In the genomic region with DNA sequence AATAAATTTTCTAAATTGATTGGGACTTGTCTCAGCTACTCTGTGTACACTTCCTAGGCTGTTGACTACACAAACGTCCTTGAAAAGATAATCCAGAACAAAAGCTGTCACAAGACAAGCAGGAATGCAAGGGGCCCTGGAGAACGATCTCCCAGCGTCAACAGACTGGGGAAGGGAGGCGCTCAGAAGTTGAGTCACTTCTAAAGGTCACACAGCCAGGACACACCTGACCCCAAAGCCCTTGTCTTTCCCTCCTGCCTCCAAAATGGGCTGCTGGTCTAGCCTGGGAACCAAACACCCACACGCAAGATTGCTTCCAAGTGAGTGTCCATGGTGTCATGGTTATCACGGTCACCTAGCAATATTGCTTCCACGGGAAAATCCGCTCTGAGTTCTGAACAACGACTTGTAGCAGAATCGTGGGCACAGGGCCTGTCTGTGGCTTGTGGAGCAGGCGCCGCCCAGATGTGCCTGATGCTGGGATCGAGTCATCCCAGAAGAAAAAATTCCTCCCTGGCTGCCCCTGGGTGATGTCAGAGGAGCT, we compare ENCODE assay signal across 18 cellular contexts. TPM values are rescaled to one million over a fixed set of nuclear protein-coding genes. Genes with fewer than 3 reads are reported as not detected.
DNase-seq lines count a peak whose midpoint lies in the region; ATAC-seq and TF ChIP-seq lines count a peak whose summit lies in the region.
"Had no signal": no experiment of that assay in that cellular context is flagged by ENCODE, and none has a peak within 500 bp of the region (broad histone marks: within the 10 kb centered on the region; RNA-seq: fewer than 3 reads in every experiment).

No MANE protein-coding gene starts in this region.

- no peaks in the 10 kb centered on the region for H3K9me3 Mint-ChIP-seq in MCF 10A (ENCODE audit: unreplicated experiment)
- H3K9me3 Mint-ChIP-seq in activated T-cell treated with anti-CD3 and anti-CD28 coated beads, Interleukin-2, amount 50 U/mL, for 24 hours, result no peaks in the 10 kb centered on the region
- no peaks in the 10 kb centered on the region for H3K9me3 Mint-ChIP-seq in activated T-helper 17 cell treated with anti-CD3 and anti-CD28 coated beads, Interleukin-2, amount 50 U/mL, for 72 hours
- H3K9me3 Mint-ChIP-seq: activated CD4-positive, alpha-beta T cell treated with anti-CD3 and anti-CD28 coated beads, Interleukin-2, amount 10 ng/mL, durations not matched to agents 24 days and 14 days; neural crest cell had no signal

- in situ Hi-C loops in brain microvascular endothelial cell (cut with HindIII; ENCODE audit: low pct_ligation_motif_present, low sequenced_read_pairs), result no loop called here

- TF ChIP-seq POLR2A in breast epithelium (IDR thresholded peaks at IDR 0.05) (no peak), testis (IDR thresholded peaks at IDR 0.05) (no peak)

- BruUV-seq in MCF 10A (replicated peaks; lab: Mats Ljungman, UMichigan), result no TSS peak

- intact Hi-C loops in breast epithelium (cut with DNase I; ENCODE audit: low total_unique reads), result no loop called here
- intact Hi-C loops in MCF 10A (cut with micrococcal nuclease), result no loop called here
- intact Hi-C loops in left colon (cut with DNase I, micrococcal nuclease), result no loop called here
- intact Hi-C loops in testis (cut with DNase I; ENCODE audit: low total_unique reads), result no loop called here

- H3K36me3 ChIP-seq in breast epithelium (no peaks in the 10 kb centered on the region), brain microvascular endothelial cell (replicated peaks) (no peaks in the 10 kb centered on the region), testis (ENCODE audit: low read depth, missing control alignments) (no peaks in the 10 kb centered on the region)
- H3K36me3 ChIP-seq: left lung had no signal

- 47 to 50% methylated on average over 13 of the region's 13 CpGs for WGBS in testis, 2 donors

- H3K27me3 ChIP-seq in breast epithelium (no peaks in the 10 kb centered on the region), brain microvascular endothelial cell (replicated peaks) (no peaks in the 10 kb centered on the region), testis (no peaks in the 10 kb centered on the region)
- H3K27me3 ChIP-seq: left lung had no signal

- no peak overlapping the region for H3K4me3 Mint-ChIP-seq in MCF 10A (ENCODE audit: unreplicated experiment)
- no peak overlapping the region for H3K4me3 Mint-ChIP-seq in activated T-cell treated with anti-CD3 and anti-CD28 coated beads, Interleukin-2, amount 50 U/mL, for 24 hours
- no peak overlapping the region for H3K4me3 Mint-ChIP-seq in activated T-helper 17 cell treated with anti-CD3 and anti-CD28 coated beads, Interleukin-2, amount 50 U/mL, for 72 hours
- H3K4me3 Mint-ChIP-seq: activated CD4-positive, alpha-beta T cell treated with anti-CD3 and anti-CD28 coated beads, Interleukin-2, amount 10 ng/mL, durations not matched to agents 24 days and 14 days; neural crest cell; T-helper 17 cell had no signal

- POLR2A ChIA-PET in MCF 10A (lab: Yijun Ruan, JAX), result interaction anchor here (0.7 kb wide), 1 partner anchor 82 kb away, joined by 3 read pairs; no protein-coding TSS in a partner anchor

- H3K27ac Mint-ChIP-seq in MCF 10A (ENCODE audit: low read depth, unreplicated experiment), result no peak overlapping the region
- no peak overlapping the region for H3K27ac Mint-ChIP-seq in activated T-cell treated with anti-CD3 and anti-CD28 coated beads, Interleukin-2, amount 50 U/mL, for 24 hours
- no peak overlapping the region for H3K27ac Mint-ChIP-seq in activated T-helper 17 cell treated with anti-CD3 and anti-CD28 coated beads, Interleukin-2, amount 50 U/mL, for 72 hours
- H3K27ac Mint-ChIP-seq: activated CD4-positive, alpha-beta T cell treated with anti-CD3 and anti-CD28 coated beads, Interleukin-2, amount 10 ng/mL, durations not matched to agents 24 days and 14 days; T-helper 17 cell had no signal

- TF ChIP-seq CTCF in breast epithelium (IDR thresholded peaks at IDR 0.05) (no peak), MCF 10A (IDR thresholded peaks at IDR 0.05; ENCODE audit: unreplicated experiment) (no peak), brain microvascular endothelial cell (IDR thresholded peaks at IDR 0.05; ENCODE audit: low read depth, low read length, missing control alignments) (no peak), testis (IDR thresholded peaks at IDR 0.05) (no peak)

- H3K27me3 Mint-ChIP-seq in MCF 10A (ENCODE audit: insufficient read depth, unreplicated experiment), result no peaks in the 10 kb centered on the region
- peaks cover 2% of the 10 kb centered on the region for H3K27me3 Mint-ChIP-seq in activated T-cell treated with anti-CD3 and anti-CD28 coated beads, Interleukin-2, amount 50 U/mL, for 24 hours
- H3K27me3 Mint-ChIP-seq in activated T-helper 17 cell treated with anti-CD3 and anti-CD28 coated beads, Interleukin-2, amount 50 U/mL, for 72 hours, result no peaks in the 10 kb centered on the region
- H3K27me3 Mint-ChIP-seq: activated CD4-positive, alpha-beta T cell treated with anti-CD3 and anti-CD28 coated beads, Interleukin-2, amount 10 ng/mL, durations not matched to agents 24 days and 14 days had no signal

- peak; percentile 23 for ATAC-seq in left colon
- ATAC-seq in activated T-helper 17 cell treated with anti-CD3 and anti-CD28 coated beads, Interleukin-2, amount 50 U/mL, for 72 hours (replicated peaks), result no peak
- ATAC-seq: left lung, PC-3, T-helper 17 cell had no signal

- H3K9me3 ChIP-seq in breast epithelium (no peaks in the 10 kb centered on the region), testis (no peaks in the 10 kb centered on the region)
- H3K9me3 ChIP-seq: left lung had no signal

- no peak for DNase-seq in breast epithelium (ENCODE audit: low spot score in 2 of 2)
- no peak for DNase-seq in MCF 10A (ENCODE audit: unreplicated experiment)
- DNase-seq in brain microvascular endothelial cell, result peak; percentile 16
- no peak for DNase-seq in left colon
- peak; percentile 79 for DNase-seq in testis
- DNase-seq in activated T-cell treated with anti-CD3 and anti-CD28 coated beads, Interleukin-2, amount 50 U/mL, for 24 hours, result no peak
- no peak for DNase-seq in RKO (ENCODE audit: low spot score)
- DNase-seq: activated CD4-positive, alpha-beta T cell treated with anti-CD3 and anti-CD28 coated beads, Interleukin-2, amount 10 ng/mL, durations not matched to agents 24 days and 14 days; COR-L47; effector memory CD4-positive, alpha-beta T cell; left lung; NCI-H1105 treated with DMSO at 0.1 percent for 48 hours; PC-3; T-helper 17 cell had no signal

- H3K4me1 Mint-ChIP-seq in MCF 10A (ENCODE audit: insufficient read depth, unreplicated experiment), result no peaks in the 10 kb centered on the region
- no peaks in the 10 kb centered on the region for H3K4me1 Mint-ChIP-seq in activated T-cell treated with anti-CD3 and anti-CD28 coated beads, Interleukin-2, amount 50 U/mL, for 24 hours (ENCODE audit: low read depth)
- H3K4me1 Mint-ChIP-seq in activated T-helper 17 cell treated with anti-CD3 and anti-CD28 coated beads, Interleukin-2, amount 50 U/mL, for 72 hours, result no peaks in the 10 kb centered on the region
- H3K4me1 Mint-ChIP-seq: activated CD4-positive, alpha-beta T cell treated with anti-CD3 and anti-CD28 coated beads, Interleukin-2, amount 10 ng/mL, durations not matched to agents 24 days and 14 days had no signal

- CTCF ChIA-PET in MCF 10A (lab: Yijun Ruan, JAX), result interaction anchor here (1.1 kb wide), 1 partner anchor 104 kb away, joined by 3 read pairs; no protein-coding TSS in a partner anchor

- H3K36me3 Mint-ChIP-seq in MCF 10A (ENCODE audit: insufficient read depth, unreplicated experiment), result no peaks in the 10 kb centered on the region
- no peaks in the 10 kb centered on the region for H3K36me3 Mint-ChIP-seq in activated T-cell treated with anti-CD3 and anti-CD28 coated beads, Interleukin-2, amount 50 U/mL, for 24 hours (ENCODE audit: low read depth)
- no peaks in the 10 kb centered on the region for H3K36me3 Mint-ChIP-seq in activated T-helper 17 cell treated with anti-CD3 and anti-CD28 coated beads, Interleukin-2, amount 50 U/mL, for 72 hours (ENCODE audit: low read depth)

- H3K4me3 ChIP-seq in breast epithelium (no peak overlapping the region), brain microvascular endothelial cell (ENCODE audit: low read depth, low read length) (no peak overlapping the region), testis (no peak overlapping the region)
- H3K4me3 ChIP-seq: left lung, skin epidermis had no signal

- H3K27ac ChIP-seq in breast epithelium (peak overlapping the region; percentile 74 to 76), brain microvascular endothelial cell (no peak overlapping the region), testis (peak overlapping the region; percentile 76 to 89)
- H3K27ac ChIP-seq: 22Rv1, left lung had no signal

- H3K4me1 ChIP-seq in breast epithelium (peaks cover 0 to 5% of the 10 kb centered on the region in 2 donors), testis (peaks cover 79% of the 10 kb centered on the region)
- H3K4me1 ChIP-seq: left lung had no signal

RNA-seq across cellular contexts. Expression of gene SPOCK2, which starts 49.8 kb away (rescaled TPM):
- total RNA-seq in breast epithelium (1 to 10 TPM; 3.9 to 4.5 (median 4.1) TPM), MCF 10A (2022) (1.2 and 1.3 TPM in 2 replicates), left colon (1 to 10 TPM; 2.3 to 4.5 TPM), testis (100 to 1,000 TPM; 113 to 212 TPM)
- 73.6 TPM for polyA plus RNA-seq in testis (ENCODE audit: insufficient read depth, low read depth, low replicate concordance)
- total RNA-seq in activated T-helper 17 cell treated with anti-CD3 and anti-CD28 coated beads, Interleukin-2, amount 50 U/mL, for 72 hours, result 100 to 1,000 TPM; 161 to 191 TPM

Comparison
In these comparisons a context has a peak if more than half of its experiments do, and no peak if none do; other contexts are left out.
1. DNase-seq: peak in brain microvascular endothelial cell (single experiment) and testis (single experiment); none in breast epithelium (0 of 2), MCF 10A (single experiment), left colon (0 of 2), activated T-cell treated with anti-CD3 and anti-CD28 coated beads, Interleukin-2, amount 50 U/mL, for 24 hours (single experiment) and RKO (single experiment).
2. RNA of gene SPOCK2, which starts 49.8 kb away (total RNA-seq): 113 to 212 TPM in testis and 161 to 191 TPM in activated T-helper 17 cell treated with anti-CD3 and anti-CD28 coated beads, Interleukin-2, amount 50 U/mL, for 72 hours; 2.3 to 4.5 TPM in left colon, 3.9 to 4.5 TPM in breast epithelium and 1.2 to 1.3 TPM in MCF 10A; every median in the first group is over 10 times any median in the second.